15 cellular contexts compared by ENCODE assay signal in genomic region chr12:96416033-96416790, GRCh38. TPM values are rescaled to one million over a fixed set of nuclear protein-coding genes. Genes with fewer than 3 reads are reported as not detected.
DNase-seq lines count a peak whose midpoint lies in the region; ATAC-seq, FAIRE-seq and TF ChIP-seq lines count a peak whose summit lies in the region.
"Had no signal": no experiment of that assay in that cellular context is flagged by ENCODE, and none has a peak within 500 bp of the region (broad histone marks: within the 10 kb centered on the region; RNA-seq: fewer than 3 reads in every experiment).

No MANE protein-coding gene starts in this region.

- H3K9me3 ChIP-seq in astrocyte (ENCODE audit: insufficient read depth, low read depth, low read length) (no peaks in the 10 kb centered on the region), aorta (ENCODE audit: control insufficient read depth, low read length) (peaks cover 1% of the 10 kb centered on the region)
- H3K9me3 ChIP-seq: left ventricle myocardium inferior, upper lobe of left lung had no signal

- H3K9ac ChIP-seq in astrocyte (ENCODE audit: low read length): no peak overlapping the region
- H3K9ac ChIP-seq: KMS-11 had no signal

- peaks cover 9% of the 10 kb centered on the region for H3K4me1 Mint-ChIP-seq in astrocyte (ENCODE audit: low read depth, unreplicated experiment)
- peaks cover 29% of the 10 kb centered on the region for H3K4me1 Mint-ChIP-seq in activated CD4-positive, alpha-beta memory T cell treated with anti-CD3 and anti-CD28 coated beads for 36 hours (ENCODE audit: low read depth)
- H3K4me1 Mint-ChIP-seq: endodermal cell had no signal

- no peaks in the 10 kb centered on the region for H3K79me2 ChIP-seq in astrocyte (ENCODE audit: insufficient read depth, low read length)

- no peak overlapping the region for H3K4me3 Mint-ChIP-seq in astrocyte (ENCODE audit: unreplicated experiment)
- H3K4me3 Mint-ChIP-seq in activated CD4-positive, alpha-beta memory T cell treated with anti-CD3 and anti-CD28 coated beads for 36 hours: no peak overlapping the region
- H3K4me3 Mint-ChIP-seq: CD4-positive, alpha-beta memory T cell; endodermal cell had no signal

- H3K27me3 ChIP-seq in astrocyte (ENCODE audit: insufficient read depth, low read length) (no peaks in the 10 kb centered on the region), aorta (ENCODE audit: control insufficient read depth in 1 of 2, insufficient read depth in 2 of 2, low read length in 1 of 2) (no peaks in the 10 kb centered on the region)
- H3K27me3 ChIP-seq: upper lobe of left lung had no signal

- H3K36me3 ChIP-seq in astrocyte (ENCODE audit: insufficient read depth, low read length) (no peaks in the 10 kb centered on the region), aorta (ENCODE audit: control insufficient read depth in 1 of 2, insufficient read depth in 2 of 2, low read length in 1 of 2) (no peaks in the 10 kb centered on the region)
- H3K36me3 ChIP-seq: left ventricle myocardium inferior, upper lobe of left lung had no signal

- FAIRE-seq in astrocyte (lab: Jason Lieb, UNC): peak; percentile 70
- FAIRE-seq in HTR-8/SVneo (lab: Jason Lieb, UNC): no peak

- H3K4me1 ChIP-seq in astrocyte (ENCODE audit: insufficient read depth, low read length): peaks cover 11% of the 10 kb centered on the region
- no peaks in the 10 kb centered on the region for H3K4me1 ChIP-seq in aorta (ENCODE audit: control insufficient read depth in 1 of 2, insufficient read depth in 2 of 2, low read length in 2 of 2)
- H3K4me1 ChIP-seq: left ventricle myocardium inferior had no signal

- H3K27ac Mint-ChIP-seq in astrocyte (ENCODE audit: unreplicated experiment): peak overlapping the region; percentile 64
- H3K27ac Mint-ChIP-seq in activated CD4-positive, alpha-beta memory T cell treated with anti-CD3 and anti-CD28 coated beads for 36 hours: no peak overlapping the region
- H3K27ac Mint-ChIP-seq: endodermal cell had no signal

- DNase-seq in AG09319 (ENCODE audit: extremely low read depth, low read depth): peak; percentile 79
- DNase-seq in HT1080 (ENCODE audit: low read depth): peak; percentile 85
- peak; percentile 74 for DNase-seq in astrocyte (ENCODE audit: low read depth)
- peak; percentile 28 for DNase-seq in kidney glomerular epithelial cell (lab: John Stamatoyannopoulos, UW)
- DNase-seq in GOT3 (lab: John Stamatoyannopoulos, UW): no peak
- no peak for DNase-seq in activated CD4-positive, alpha-beta memory T cell treated with anti-CD3 and anti-CD28 coated beads for 36 hours
- DNase-seq in aorta: no peak
- DNase-seq in HTR-8/SVneo (ENCODE audit: insufficient read length, low spot score): no peak
- DNase-seq: activated CD4-positive, alpha-beta T cell treated with anti-CD3 and anti-CD28 coated beads, Interleukin-2, amount 50 U/mL, for 48 hours; CD4-positive, alpha-beta memory T cell; endodermal cell; left ventricle myocardium inferior; NCI-H524; upper lobe of left lung had no signal

- WGBS in aorta, 2 donors: 68 to 70% methylated on average over 7 of the region's 7 CpGs

- H3K27me3 Mint-ChIP-seq in astrocyte (ENCODE audit: low read depth, unreplicated experiment): no peaks in the 10 kb centered on the region
- H3K27me3 Mint-ChIP-seq in activated CD4-positive, alpha-beta memory T cell treated with anti-CD3 and anti-CD28 coated beads for 36 hours: no peaks in the 10 kb centered on the region
- H3K27me3 Mint-ChIP-seq: CD4-positive, alpha-beta memory T cell had no signal

- CTCF ChIA-PET in activated CD4-positive, alpha-beta memory T cell treated with anti-CD3 and anti-CD28 coated beads for 36 hours (lab: Charles Lee): interaction anchor here (1.3 to 1.4 kb wide), 2 partner anchors 14 to 100 kb away, joined by 4 to 6 read pairs; no protein-coding TSS in a partner anchor

- H3K27ac ChIP-seq in astrocyte (ENCODE audit: low read depth, low read length) (peak overlapping the region; percentile 30), aorta (ENCODE audit: low read depth in 1 of 2, low read length in 2 of 2) (no peak overlapping the region)
- H3K27ac ChIP-seq: KMS-11, left ventricle myocardium inferior, upper lobe of left lung had no signal

- H3K36me3 Mint-ChIP-seq in astrocyte (ENCODE audit: low read depth, unreplicated experiment): no peaks in the 10 kb centered on the region
- H3K36me3 Mint-ChIP-seq in activated CD4-positive, alpha-beta memory T cell treated with anti-CD3 and anti-CD28 coated beads for 36 hours: no peaks in the 10 kb centered on the region
- H3K36me3 Mint-ChIP-seq: CD4-positive, alpha-beta memory T cell had no signal

- TF ChIP-seq CTCF in AG09319 (IDR thresholded peaks at IDR 0.05; ENCODE audit: low read depth, low read length) (no peak), astrocyte (IDR thresholded peaks at IDR 0.05; ENCODE audit: insufficient read depth, low read depth, low read length) (no peak)

- no peak overlapping the region for H2AFZ ChIP-seq in astrocyte (ENCODE audit: low read depth, low read length)

- intact Hi-C loops in activated CD4-positive, alpha-beta memory T cell treated with anti-CD3 and anti-CD28 coated beads for 36 hours (cut with micrococcal nuclease): no loop called here
- intact Hi-C loops in aorta (cut with DNase I): no loop called here

- no peaks in the 10 kb centered on the region for H4K20me1 ChIP-seq in astrocyte (ENCODE audit: insufficient read depth, low read length)

- ATAC-seq in aorta (ENCODE audit: low FRiP score): no peak

- H3K4me3 ChIP-seq in astrocyte (ENCODE audit: insufficient read depth, low read depth, low read length) (no peak overlapping the region), aorta (ENCODE audit: low read length in 2 of 2) (no peak overlapping the region)
- H3K4me3 ChIP-seq: left ventricle myocardium inferior, upper lobe of left lung had no signal

- H3K9me3 Mint-ChIP-seq in astrocyte (ENCODE audit: unreplicated experiment): peaks cover 2% of the 10 kb centered on the region
- H3K9me3 Mint-ChIP-seq in activated CD4-positive, alpha-beta memory T cell treated with anti-CD3 and anti-CD28 coated beads for 36 hours: no peaks in the 10 kb centered on the region
- H3K9me3 Mint-ChIP-seq: CD4-positive, alpha-beta memory T cell; endodermal cell had no signal

- POLR2A ChIA-PET in activated CD4-positive, alpha-beta memory T cell treated with anti-CD3 and anti-CD28 coated beads for 36 hours (lab: Charles Lee): no interaction called here

- H3K4me2 ChIP-seq in astrocyte (ENCODE audit: low read length): peak overlapping the region; percentile 66

RNA-seq across cellular contexts. Expression of gene CDK17, which starts 16.0 kb away (rescaled TPM):
- total RNA-seq in HT1080 (2014; rRNA removed; shearing (Covaris generic)): 53.8 and 57.6 TPM in 2 replicates
- polyA plus RNA-seq in HT1080 (2015; cell fraction: cytosol; rRNA removed): 76.4 and 101 TPM in 2 replicates
- 159 and 168 TPM in 2 replicates for polyA plus RNA-seq in HT1080 (2015; cell fraction: nucleus; rRNA removed)
- 53.0 and 64.2 TPM in 2 replicates for total RNA-seq in astrocyte
- total RNA-seq in activated CD4-positive, alpha-beta memory T cell treated with anti-CD3 and anti-CD28 coated beads for 36 hours: 10 to 100 TPM; 34.5 to 35.7 TPM
- 10 to 100 TPM; 41.5 to 69.7 TPM for total RNA-seq in aorta
- 10 to 100 TPM in 1 of 2 donors, 1 to 10 TPM in 1; 5.3 to 13.9 TPM for polyA plus RNA-seq in aorta

Comparison
In these comparisons a context has a peak if more than half of its experiments do, and no peak if none do; other contexts are left out.
1. DNase-seq: peak in AG09319 (single experiment), HT1080 (single experiment), astrocyte (single experiment) and kidney glomerular epithelial cell (single experiment); none in GOT3 (single experiment), activated CD4-positive, alpha-beta memory T cell treated with anti-CD3 and anti-CD28 coated beads for 36 hours (single experiment), aorta (0 of 2) and HTR-8/SVneo (single experiment).